ENCODE assay signal across 23 cellular contexts in genomic region chr7:125089171-125089570, GRCh38.
"Had no signal": no experiment of that assay in that cellular context is flagged by ENCODE, and none has a peak within 500 bp of the region (broad histone marks: within the 10 kb centered on the region; RNA-seq: fewer than 3 reads in every experiment).

No MANE protein-coding gene starts in this region.

- H3K36me3 Mint-ChIP-seq: IgD-negative memory B cell had no signal

- H3K9ac ChIP-seq: KMS-11, SK-N-SH had no signal

- H3K27ac ChIP-seq: HL-60, KMS-11 had no signal

- H3K27me3 Mint-ChIP-seq: IgD-negative memory B cell had no signal

- H3K4me3 ChIP-seq: K562 had no signal

- H3K4me1 Mint-ChIP-seq: IgD-negative memory B cell had no signal

- H3K9me3 ChIP-seq: SK-N-SH had no signal

- H3K4me3 Mint-ChIP-seq: IgD-negative memory B cell had no signal

- H3K4me2 ChIP-seq: KMS-11, SK-N-SH had no signal

- H3K27ac Mint-ChIP-seq: IgD-negative memory B cell had no signal

- DNase-seq: Kasumi-1, NCI-H1092, NCI-H1105 treated with DMSO at 0.1 percent for 48 hours, NCI-H1417 treated with DMSO at 0.1 percent for 48 hours, NCI-H187, NCI-H2029, NCI-H2081 treated with DMSO at 0.1 percent for 48 hours, NCI-H2171, NCI-H226, NCI-H446, NCI-H510A, NCI-H524 treated with DMSO at 0.1 percent for 48 hours, NCI-H69, NCI-H774, RPMI8226, SHP77, SK-N-SH, SW 1271 had no signal

- FAIRE-seq: HTR-8/SVneo, K562 had no signal
